Comparison of ENCODE assay signal across 21 cellular contexts in the genomic region with DNA sequence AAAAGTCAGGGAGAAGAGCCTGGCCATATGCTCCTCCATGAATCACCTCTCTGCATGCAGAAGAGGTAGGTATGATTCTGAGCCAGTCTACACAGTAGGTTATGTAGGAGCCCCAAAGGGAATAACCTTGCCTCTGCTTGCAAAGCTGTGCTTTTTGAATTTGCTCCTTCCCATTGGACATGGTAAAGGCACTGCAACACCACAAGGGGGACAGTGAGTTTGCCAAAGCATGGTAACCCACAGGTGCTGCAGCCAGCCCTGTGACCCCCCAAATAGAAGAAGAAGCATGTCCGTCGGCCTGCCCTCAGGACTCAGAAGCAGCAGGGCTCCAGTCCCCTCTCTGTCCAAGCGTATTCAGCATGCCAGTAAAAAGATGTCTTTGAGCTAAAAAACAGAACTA. TPM values are rescaled to one million over a fixed set of nuclear protein-coding genes. Genes with fewer than 3 reads are reported as not detected.
DNase-seq lines count a peak whose midpoint lies in the region; ATAC-seq and TF ChIP-seq lines count a peak whose summit lies in the region.
"Had no signal": no experiment of that assay in that cellular context is flagged by ENCODE, and none has a peak within 500 bp of the region (broad histone marks: within the 10 kb centered on the region; RNA-seq: fewer than 3 reads in every experiment).

No MANE protein-coding gene starts in this region.

- no peak overlapping the region for H3K4me3 ChIP-seq in GM06990 (replicated peaks; ENCODE audit: low read depth, low read length)
- H3K4me3 ChIP-seq in HFF-Myc (replicated peaks; ENCODE audit: low read depth, low read length): no peak overlapping the region
- no peak overlapping the region for H3K4me3 ChIP-seq in brain microvascular endothelial cell (ENCODE audit: low read depth, low read length)
- H3K4me3 ChIP-seq in mesendoderm (ENCODE audit: low read length): no peak overlapping the region
- H3K4me3 ChIP-seq: Peyer's patch, skin epidermis had no signal

- no peak overlapping the region for H3K23ac ChIP-seq in mesendoderm (ENCODE audit: low read length)

- no peak overlapping the region for H4K5ac ChIP-seq in mesendoderm (ENCODE audit: low read length)

- H3K27ac Mint-ChIP-seq in activated T-cell treated with anti-CD3 and anti-CD28 coated beads, Interleukin-2, amount 50 U/mL, for 72 hours: no peak overlapping the region
- H3K27ac Mint-ChIP-seq: activated CD8-positive, alpha-beta T cell treated with anti-CD3 and anti-CD28 coated beads for 36 hours; activated naive CD8-positive, alpha-beta T cell treated with anti-CD3 and anti-CD28 coated beads, Interleukin-2, amount 10 ng/mL, durations not matched to agents 7 days and 5 days; CD4-positive, alpha-beta T cell had no signal

- H3K4ac ChIP-seq in mesendoderm (ENCODE audit: low read depth, low read length): no peak overlapping the region

- no peak overlapping the region for H4K8ac ChIP-seq in mesendoderm (ENCODE audit: low read depth, low read length)

- peaks cover 0 to 3% of the 10 kb centered on the region in 2 donors for H3K9me3 Mint-ChIP-seq in activated T-cell treated with anti-CD3 and anti-CD28 coated beads, Interleukin-2, amount 50 U/mL, for 72 hours

- H3K56ac ChIP-seq in mesendoderm (ENCODE audit: low read length): no peak overlapping the region

- H2BK120ac ChIP-seq in mesendoderm (ENCODE audit: low read depth, low read length): no peak overlapping the region

- peaks cover 6% of the 10 kb centered on the region for H3K4me1 Mint-ChIP-seq in activated T-cell treated with anti-CD3 and anti-CD28 coated beads, Interleukin-2, amount 50 U/mL, for 72 hours (ENCODE audit: low read depth)

- peaks cover 0 to 2% of the 10 kb centered on the region in 2 donors for H3K36me3 Mint-ChIP-seq in activated T-cell treated with anti-CD3 and anti-CD28 coated beads, Interleukin-2, amount 50 U/mL, for 72 hours (ENCODE audit: insufficient read depth in 2 of 2)

- ATAC-seq in activated T-cell treated with anti-CD3 and anti-CD28 coated beads, Interleukin-2, amount 50 U/mL, for 72 hours (replicated peaks in 1 of 2): no peak
- ATAC-seq: activated CD8-positive, alpha-beta T cell treated with anti-CD3 and anti-CD28 coated beads for 36 hours; left ventricle myocardium superior had no signal

- DNase-seq in GM06990 (ENCODE audit: extremely low read depth, insufficient read length): no peak
- DNase-seq in HFF-Myc (ENCODE audit: extremely low read depth, low read depth): no peak
- no peak for DNase-seq in brain microvascular endothelial cell
- peak; percentile 20 for DNase-seq in mesendoderm
- DNase-seq in activated T-cell treated with anti-CD3 and anti-CD28 coated beads, Interleukin-2, amount 50 U/mL, for 72 hours: no peak
- DNase-seq in activated CD4-positive, alpha-beta T cell treated with anti-CD3 and anti-CD28 coated beads, Interleukin-2, amount 50 U/mL, for 4 hours: no peak
- DNase-seq in GM20000 (ENCODE audit: low spot score): no peak
- DNase-seq: activated CD8-positive, alpha-beta T cell treated with anti-CD3 and anti-CD28 coated beads for 36 hours; activated naive CD8-positive, alpha-beta T cell treated with anti-CD3 and anti-CD28 coated beads, Interleukin-2, amount 10 ng/mL, durations not matched to agents 7 days and 5 days; activated T-cell treated with anti-CD3 and anti-CD28 coated beads, Interleukin-2, amount 50 U/mL, for 48 hours; caudate nucleus; CD4-positive, alpha-beta T cell; effector memory CD4-positive, alpha-beta T cell; foreskin melanocyte; left ventricle myocardium superior; NCI-H1048; NCI-H2081 treated with DMSO at 0.1 percent for 48 hours; NCI-H526 treated with DMSO at 0.1 percent for 48 hours; Peyer's patch had no signal

- no peaks in the 10 kb centered on the region for H3K4me1 ChIP-seq in mesendoderm (ENCODE audit: control insufficient read depth, low read depth, low read length)
- H3K4me1 ChIP-seq: parathyroid adenoma, Peyer's patch had no signal

- no peak overlapping the region for H2BK5ac ChIP-seq in mesendoderm (ENCODE audit: low read length)

- no peak overlapping the region for H3K18ac ChIP-seq in mesendoderm (ENCODE audit: low read length)

- H3K27ac ChIP-seq in brain microvascular endothelial cell: no peak overlapping the region
- no peak overlapping the region for H3K27ac ChIP-seq in mesendoderm (ENCODE audit: low read depth, low read length)
- H3K27ac ChIP-seq: parathyroid adenoma, Peyer's patch, skin epidermis had no signal

- H3K36me3 ChIP-seq in GM06990 (ENCODE audit: control insufficient read depth, insufficient read depth, low read length) (no peaks in the 10 kb centered on the region), brain microvascular endothelial cell (replicated peaks) (no peaks in the 10 kb centered on the region), mesendoderm (ENCODE audit: control insufficient read depth, insufficient read depth, low read length) (no peaks in the 10 kb centered on the region)
- H3K36me3 ChIP-seq: Peyer's patch had no signal

- peak; percentile 45 for TF ChIP-seq CTCF in GM06990 (IDR thresholded peaks at IDR 0.05; ENCODE audit: insufficient read depth, low read length, poor library complexity, severe bottlenecking)
- TF ChIP-seq CTCF in HFF-Myc (IDR thresholded peaks at IDR 0.05; ENCODE audit: low read depth, low read length, missing control alignments): peak; percentile 23
- TF ChIP-seq CTCF in brain microvascular endothelial cell (IDR thresholded peaks at IDR 0.05; ENCODE audit: low read depth, low read length, missing control alignments): peak; percentile 39
- TF ChIP-seq CTCF in GM20000 (IDR thresholded peaks at IDR 0.05; ENCODE audit: extremely low read depth, missing control alignments): no peak

- no peak overlapping the region for H2AK5ac ChIP-seq in mesendoderm (ENCODE audit: low read length)

- no CpG with 5 or more reads among the region's 3 CpGs for WGBS in mesendoderm (ENCODE audit: extremely low coverage, insufficient coverage, low lambda C conversion rate)

- no peaks in the 10 kb centered on the region for H3K79me1 ChIP-seq in mesendoderm (ENCODE audit: low read length)

- no peaks in the 10 kb centered on the region for H3K79me2 ChIP-seq in mesendoderm (ENCODE audit: control insufficient read depth, insufficient read depth, low read length)
- H3K79me2 ChIP-seq: parathyroid adenoma had no signal

- in situ Hi-C loops in brain microvascular endothelial cell (cut with HindIII; ENCODE audit: low pct_ligation_motif_present, low sequenced_read_pairs): no loop called here

- H3K27me3 ChIP-seq in GM06990 (replicated peaks; ENCODE audit: control insufficient read depth, insufficient read depth, low read length) (no peaks in the 10 kb centered on the region), brain microvascular endothelial cell (replicated peaks) (peaks cover 2% of the 10 kb centered on the region), mesendoderm (ENCODE audit: insufficient read depth, low read length, poor library complexity) (no peaks in the 10 kb centered on the region)
- H3K27me3 ChIP-seq: Peyer's patch had no signal

- no peak overlapping the region for H3K4me2 ChIP-seq in mesendoderm (ENCODE audit: low read length)

- H3K9ac ChIP-seq in mesendoderm (ENCODE audit: low read length): no peak overlapping the region
- H3K9ac ChIP-seq: parathyroid adenoma had no signal

- H3K4me3 Mint-ChIP-seq in activated T-cell treated with anti-CD3 and anti-CD28 coated beads, Interleukin-2, amount 50 U/mL, for 72 hours: no peak overlapping the region
- H3K4me3 Mint-ChIP-seq: activated CD8-positive, alpha-beta T cell treated with anti-CD3 and anti-CD28 coated beads for 36 hours; activated naive CD8-positive, alpha-beta T cell treated with anti-CD3 and anti-CD28 coated beads, Interleukin-2, amount 10 ng/mL, durations not matched to agents 7 days and 5 days; CD4-positive, alpha-beta T cell had no signal

- peaks cover 58% of the 10 kb centered on the region for H3K27me3 Mint-ChIP-seq in activated T-cell treated with anti-CD3 and anti-CD28 coated beads, Interleukin-2, amount 50 U/mL, for 72 hours (ENCODE audit: low read depth)
- H3K27me3 Mint-ChIP-seq: activated CD8-positive, alpha-beta T cell treated with anti-CD3 and anti-CD28 coated beads for 36 hours had no signal

- H2BK15ac ChIP-seq in mesendoderm (replicated peaks; ENCODE audit: low read depth): no peak overlapping the region

RNA-seq across cellular contexts. Expression of a gene that starts 51.0 kb away (rescaled TPM):
- 6.7 TPM for polyA plus RNA-seq in mesendoderm (2013, experiment 1 of 2)
- polyA plus RNA-seq in mesendoderm (2013, experiment 2 of 2): 6.9 TPM
- 10 to 100 TPM; 35.4 to 36.0 TPM for total RNA-seq in activated T-cell treated with anti-CD3 and anti-CD28 coated beads, Interleukin-2, amount 50 U/mL, for 72 hours
